ENCODE assay signal across 17 cellular contexts in the genomic region with DNA sequence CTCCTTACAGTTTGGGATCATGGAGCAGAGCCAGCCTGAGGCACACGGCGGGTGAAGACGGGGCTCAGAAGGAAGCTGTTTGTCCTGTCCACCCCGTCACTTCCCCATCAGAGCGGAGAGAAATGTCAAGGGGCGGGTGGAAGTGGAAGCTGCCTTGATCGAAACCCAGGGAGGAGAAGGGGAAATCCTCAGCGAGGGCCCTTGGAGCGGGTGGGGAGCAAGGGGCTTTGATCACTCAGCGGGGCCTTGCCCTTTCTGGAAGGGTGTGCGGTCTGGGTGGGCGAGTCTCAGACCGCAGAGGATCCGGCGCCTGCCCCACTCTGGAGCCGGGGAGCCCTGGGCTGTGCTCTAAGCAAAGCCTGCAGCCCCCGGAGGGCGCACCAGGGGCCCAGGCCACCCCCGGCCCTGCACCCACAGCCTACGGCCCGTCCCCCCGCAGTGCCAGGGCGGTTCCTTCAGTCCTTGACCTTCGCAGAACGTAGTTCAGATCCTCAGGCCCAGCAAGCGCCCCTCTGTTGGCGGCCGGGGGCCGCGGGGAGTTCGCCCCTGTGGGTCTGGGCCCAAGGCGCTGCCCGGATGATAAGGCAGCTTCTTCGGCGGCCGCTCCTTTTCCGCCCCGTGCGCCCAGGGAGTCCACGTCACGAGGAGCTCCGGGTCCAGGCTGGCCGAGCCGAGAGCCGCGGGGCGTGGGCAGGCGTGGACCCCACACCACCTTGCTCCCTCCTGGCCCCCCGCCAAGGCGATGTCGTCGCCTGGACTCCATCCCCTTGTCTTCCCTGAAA.
DNase-seq lines count a peak whose midpoint lies in the region; ATAC-seq and TF ChIP-seq lines count a peak whose summit lies in the region.
"Had no signal": no experiment of that assay in that cellular context is flagged by ENCODE, and none has a peak within 500 bp of the region (broad histone marks: within the 10 kb centered on the region; RNA-seq: fewer than 3 reads in every experiment).

No MANE protein-coding gene starts in this region.

- no peaks in the 10 kb centered on the region for H3K36me3 Mint-ChIP-seq in neural crest cell (ENCODE audit: low read depth)

- H3K27ac ChIP-seq in right cardiac atrium (ENCODE audit: low read length): no peak overlapping the region

- H3K4me3 ChIP-seq in right cardiac atrium (ENCODE audit: low read length): no peak overlapping the region
- H3K4me3 ChIP-seq: GM12878, MG63 had no signal

- ATAC-seq in right cardiac atrium (no peak), Right ventricle myocardium superior (ENCODE audit: poor library complexity) (no peak), left lobe of liver (no peak), GM21619 (IDR thresholded peaks at IDR 0.05; ENCODE audit: unreplicated experiment) (no peak)
- ATAC-seq: GM12878 had no signal

- peaks cover 3% of the 10 kb centered on the region for H3K4me1 ChIP-seq in right cardiac atrium (ENCODE audit: control insufficient read depth, insufficient read depth, low read length)

- DNase-seq in right cardiac atrium (peak in 2 of 3 donors; percentile 55 to 70), Right ventricle myocardium superior (no peak), ecto neural progenitor cell (ENCODE audit: low spot score) (peak; percentile 33), neural crest cell (ENCODE audit: low read depth, low spot score) (no peak), NCI-H1105 treated with DMSO at 0.1 percent for 48 hours (lab: John Stamatoyannopoulos, UW) (no peak), left lobe of liver (ENCODE audit: low spot score) (no peak), NCI-H524 treated with DMSO at 0.1 percent for 48 hours (lab: John Stamatoyannopoulos, UW) (no peak)
- DNase-seq: DND-41; GOT3; NCI-H1092 treated with DMSO at 0.1 percent for 48 hours; NCI-H1694; NCI-H226; NK-92 treated with Interleukin-12 subunit alpha and Interleukin-12 subunit beta, amount 100 ng/mL, for 24 hours; SIG-M5 had no signal

- H3K9me3 ChIP-seq in right cardiac atrium (ENCODE audit: control insufficient read depth, low read length): no peaks in the 10 kb centered on the region
- H3K9me3 ChIP-seq: MG63 had no signal

- WGBS in right cardiac atrium: 83% methylated on average over 52 of the region's 52 CpGs

- intact Hi-C loops in right cardiac atrium (cut with DNase I) (no loop called here), Right ventricle myocardium superior (cut with DNase I) (no loop called here)

- H3K9me3 Mint-ChIP-seq in neural crest cell: no peaks in the 10 kb centered on the region

- H3K27me3 ChIP-seq in right cardiac atrium (ENCODE audit: control insufficient read depth, insufficient read depth): no peaks in the 10 kb centered on the region

- H3K4me3 Mint-ChIP-seq in neural crest cell: no peak overlapping the region

- H3K4me1 Mint-ChIP-seq in neural crest cell: peaks cover 39% of the 10 kb centered on the region

- H3K27ac Mint-ChIP-seq in neural crest cell (ENCODE audit: unreplicated experiment): peak overlapping the region; percentile 19

- H3K27me3 Mint-ChIP-seq in neural crest cell (ENCODE audit: low read depth): peaks cover 40% of the 10 kb centered on the region

- TF ChIP-seq CTCF in neural crest cell (conservative IDR thresholded peaks at IDR 0.05): no peak

Comparison
In these comparisons a context has a peak if more than half of its experiments do, and no peak if none do; other contexts are left out.
1. DNase-seq: peak in right cardiac atrium (2 of 3) and ecto neural progenitor cell (single experiment); none in Right ventricle myocardium superior (single experiment), neural crest cell (single experiment), NCI-H1105 treated with DMSO at 0.1 percent for 48 hours (single experiment), left lobe of liver (single experiment) and NCI-H524 treated with DMSO at 0.1 percent for 48 hours (single experiment).